Comparison of ENCODE assay signal across 10 cellular contexts in the genomic region with DNA sequence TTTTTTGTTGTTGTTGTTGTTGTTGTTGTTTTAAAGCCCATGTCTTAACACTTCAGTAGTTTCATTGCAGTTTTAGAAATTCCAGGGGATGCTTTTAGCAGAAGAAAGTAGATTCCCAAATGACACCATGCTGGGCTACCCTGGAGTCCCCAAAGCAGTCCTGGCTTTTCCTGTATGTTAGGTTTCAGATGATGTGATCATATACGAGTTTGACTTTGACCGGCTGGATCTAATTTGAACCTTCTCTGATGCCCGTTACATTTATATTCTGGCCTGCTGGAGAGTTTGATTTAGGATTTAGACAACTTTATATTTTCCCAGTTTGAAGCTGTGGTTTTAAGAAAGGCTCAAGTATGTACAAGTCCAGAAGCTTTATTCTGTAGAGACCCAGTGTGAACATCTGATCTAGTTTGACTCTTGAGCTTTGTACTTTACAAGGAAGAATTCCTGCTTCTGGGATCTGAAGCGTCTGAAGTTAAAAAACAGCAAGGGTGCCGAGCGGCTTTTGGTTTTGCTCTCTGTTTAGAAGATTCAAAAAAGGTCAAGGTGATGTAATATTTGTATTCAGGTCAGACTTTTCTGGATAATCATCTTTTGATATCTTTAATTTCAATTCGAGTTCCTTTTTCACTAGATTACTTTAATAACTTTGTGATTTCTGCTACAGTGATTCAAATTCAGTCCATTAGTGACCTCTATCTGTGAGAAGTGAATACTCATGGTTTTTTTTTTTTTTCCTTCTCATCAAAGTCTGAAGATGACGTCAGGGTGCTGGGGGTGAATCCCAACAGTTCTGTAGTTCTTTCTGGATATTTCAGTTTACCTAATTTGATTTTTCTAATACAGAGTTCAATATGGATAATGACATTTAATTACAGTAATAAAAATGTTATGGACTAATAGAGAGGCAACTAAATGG. TPM values are rescaled to one million over a fixed set of nuclear protein-coding genes. Genes with fewer than 3 reads are reported as not detected.
DNase-seq lines count a peak whose midpoint lies in the region; ATAC-seq, FAIRE-seq and TF ChIP-seq lines count a peak whose summit lies in the region.
"Had no signal": no experiment of that assay in that cellular context is flagged by ENCODE, and none has a peak within 500 bp of the region (broad histone marks: within the 10 kb centered on the region; RNA-seq: fewer than 3 reads in every experiment).

No MANE protein-coding gene starts in this region.

- DNase-seq in NCI-H748 (lab: John Stamatoyannopoulos, UW; ENCODE audit: unreplicated experiment), result peak; percentile 80
- no peak for DNase-seq in NCI-H748 treated with DMSO at 0.1 percent for 48 hours (lab: John Stamatoyannopoulos, UW)
- no peak for DNase-seq in ascending aorta (ENCODE audit: low spot score in 2 of 2)
- DNase-seq in kidney, result no peak
- DNase-seq in uterus, result peak in 1 of 2 donors; percentile 44
- no peak for DNase-seq in T-helper 2 cell
- no peak for DNase-seq in NCI-H2227 treated with DMSO at 0.1 percent for 48 hours (lab: John Stamatoyannopoulos, UW)

- H3K4me3 ChIP-seq in ascending aorta (peak overlapping the region; percentile 18 to 28), kidney (ENCODE audit: low read length in 2 of 2) (peak overlapping the region in 1 of 2 donors; percentile 43), uterus (peak overlapping the region; percentile 12 to 28)

- FAIRE-seq in kidney (lab: Jason Lieb, UNC), result peak; percentile 95
- FAIRE-seq: G401.6 had no signal

- no peak overlapping the region for H3K9ac ChIP-seq in kidney (ENCODE audit: low read length in 2 of 2)

- TF ChIP-seq CTCF in ascending aorta (IDR thresholded peaks at IDR 0.05) (peak in 2 of 3 experiments; percentile 32 to 57), kidney (IDR thresholded peaks at IDR 0.05; ENCODE audit: borderline replicate concordance, extremely low read depth, insufficient read depth) (peak; percentile 17), uterus (IDR thresholded peaks at IDR 0.05) (peak; percentile 38 to 53 (median 42))

- H3K27ac ChIP-seq in ascending aorta, result peak overlapping the region in 1 of 2 donors; percentile 20
- no peak overlapping the region for H3K27ac ChIP-seq in kidney (ENCODE audit: low read depth in 2 of 2, low read length in 2 of 2)
- peak overlapping the region; percentile 58 to 71 for H3K27ac ChIP-seq in uterus

- H3K27me3 ChIP-seq in ascending aorta (no peaks in the 10 kb centered on the region), uterus (no peaks in the 10 kb centered on the region)

- H3K9me3 ChIP-seq in ascending aorta (no peaks in the 10 kb centered on the region), kidney (ENCODE audit: control insufficient read depth in 1 of 2, low read length in 2 of 2) (no peaks in the 10 kb centered on the region), uterus (no peaks in the 10 kb centered on the region)

- H3K36me3 ChIP-seq in ascending aorta (no peaks in the 10 kb centered on the region), kidney (ENCODE audit: control insufficient read depth in 1 of 2, insufficient read depth in 2 of 2, low read length in 2 of 2) (no peaks in the 10 kb centered on the region), uterus (no peaks in the 10 kb centered on the region)

- intact Hi-C loops in ascending aorta (cut with DNase I) (loop anchor here (10.0 kb wide), 1 partner anchor 1451 kb away; no protein-coding TSS in a partner anchor), kidney (cut with DNase I) (no loop called here), uterus (cut with DNase I; ENCODE audit: low total_unique reads) (no loop called here)

- H3K4me1 ChIP-seq in ascending aorta (peaks cover under 1 to 4% of the 10 kb centered on the region in 2 donors), kidney (ENCODE audit: control insufficient read depth in 1 of 2, insufficient read depth in 1 of 2, low read depth in 1 of 2, low read length in 2 of 2) (peaks cover 0 to 7% of the 10 kb centered on the region in 2 donors), uterus (no peaks in the 10 kb centered on the region)

- ATAC-seq in HG02870 (IDR thresholded peaks at IDR 0.05; ENCODE audit: unreplicated experiment), result no peak

- TF ChIP-seq POLR2A in uterus (IDR thresholded peaks at IDR 0.05), result no peak

RNA-seq across cellular contexts. Expression of gene FLRT2, which starts 6.2 kb away (rescaled TPM):
- total RNA-seq in ascending aorta (24.6 TPM), kidney (16.6 TPM), uterus (10 to 100 TPM in 2 of 4 donors, 1 to 10 TPM in 2; 2.1 to 72.4 (median 9.6) TPM)
- 1.2 TPM for polyA plus RNA-seq in kidney (ENCODE audit: insufficient read depth, low read depth, low replicate concordance)
- total RNA-seq: T-helper 2 cell treated with Interferon-gamma antibody and Interleukin-4, amounts not matched to agents 100 ng/mL and 5 ng/mL, for 36 hours had no signal

Comparison
In these comparisons a context has a peak if more than half of its experiments do, and no peak if none do; other contexts are left out.
1. H3K27ac ChIP-seq: peak in uterus (2 of 2); none in kidney (0 of 2).
2. Peak in every context shown above with its lines, with median percentiles within 50 percentile points of each other: CTCF ChIP-seq.